ENCODE assay signal across 8 cellular contexts in genomic region chr6:169751242-169752073, GRCh38. TPM values are rescaled to one million over a fixed set of nuclear protein-coding genes. Genes with fewer than 3 reads are reported as not detected.
DNase-seq lines count a peak whose midpoint lies in the region; ATAC-seq and TF ChIP-seq lines count a peak whose summit lies in the region.

Gene DYNLT2, minus strand, starts transcription at chr6:169751572. Its CDS starts 114 bp downstream, at chr6:169751458.
Gene ERMARD, plus strand, starts transcription at chr6:169751622. Its CDS starts 36 bp downstream, at chr6:169751658.

- TF ChIP-seq POLR2A in GM19099 (IDR thresholded peaks at IDR 0.05; ENCODE audit: extremely low read depth, insufficient read length, low read depth): peak; percentile 96

- DNase-seq in Ammon's horn (ENCODE audit: low spot score) (peak; percentile 92), NCI-H446 (lab: John Stamatoyannopoulos, UW) (peak; percentile 74 to 89), cerebellum (ENCODE audit: low spot score) (peak; percentile 91), kidney epithelial cell (ENCODE audit: low read depth) (peak; percentile 64)
- peak; percentile 93 for DNase-seq in activated CD4-positive, CD25-positive, alpha-beta regulatory T cell treated with anti-CD3 and anti-CD28 coated beads, Interleukin-2, amount 50 U/mL, for 72 hours
- peak; percentile 94 for DNase-seq in stimulated activated CD4-positive, alpha-beta T cell treated with anti-CD3 and anti-CD28 coated beads, Interleukin-15, amount 100 ng/mL, for 24 hours

- no peak for TF ChIP-seq CTCF in kidney epithelial cell (IDR thresholded peaks at IDR 0.05; ENCODE audit: insufficient read depth, low read length, poor library complexity, severe bottlenecking)

- ATAC-seq in HG03378 (IDR thresholded peaks at IDR 0.05; ENCODE audit: unreplicated experiment): peak; percentile 87

- H3K27me3 ChIP-seq in kidney epithelial cell (ENCODE audit: control insufficient read depth, insufficient read depth, low read length): no peaks in the 10 kb centered on the region

- peak within 1 kb of the TSS; percentile 92 for H3K4me3 ChIP-seq in kidney epithelial cell (ENCODE audit: low read depth, low read length)

- no peaks in the 10 kb centered on the region for H3K36me3 ChIP-seq in kidney epithelial cell (ENCODE audit: control insufficient read depth, insufficient read depth, low read length)

RNA-seq across cellular contexts. Expression of gene DYNLT2, which starts in this region (rescaled TPM):
- total RNA-seq in cerebellum (2.9 TPM), kidney epithelial cell (1.3 and 1.4 TPM in 2 replicates)

RNA-seq across cellular contexts. Expression of gene ERMARD, which starts in this region (rescaled TPM):
- 29.7 TPM for total RNA-seq in cerebellum
- 20.3 and 34.2 TPM in 2 replicates for total RNA-seq in kidney epithelial cell

Comparison
In these comparisons a context has a peak if more than half of its experiments do, and no peak if none do; other contexts are left out.
1. Peak in every context shown above with its lines: DNase-seq, ATAC-seq and H3K4me3 ChIP-seq.